In the genomic region with DNA sequence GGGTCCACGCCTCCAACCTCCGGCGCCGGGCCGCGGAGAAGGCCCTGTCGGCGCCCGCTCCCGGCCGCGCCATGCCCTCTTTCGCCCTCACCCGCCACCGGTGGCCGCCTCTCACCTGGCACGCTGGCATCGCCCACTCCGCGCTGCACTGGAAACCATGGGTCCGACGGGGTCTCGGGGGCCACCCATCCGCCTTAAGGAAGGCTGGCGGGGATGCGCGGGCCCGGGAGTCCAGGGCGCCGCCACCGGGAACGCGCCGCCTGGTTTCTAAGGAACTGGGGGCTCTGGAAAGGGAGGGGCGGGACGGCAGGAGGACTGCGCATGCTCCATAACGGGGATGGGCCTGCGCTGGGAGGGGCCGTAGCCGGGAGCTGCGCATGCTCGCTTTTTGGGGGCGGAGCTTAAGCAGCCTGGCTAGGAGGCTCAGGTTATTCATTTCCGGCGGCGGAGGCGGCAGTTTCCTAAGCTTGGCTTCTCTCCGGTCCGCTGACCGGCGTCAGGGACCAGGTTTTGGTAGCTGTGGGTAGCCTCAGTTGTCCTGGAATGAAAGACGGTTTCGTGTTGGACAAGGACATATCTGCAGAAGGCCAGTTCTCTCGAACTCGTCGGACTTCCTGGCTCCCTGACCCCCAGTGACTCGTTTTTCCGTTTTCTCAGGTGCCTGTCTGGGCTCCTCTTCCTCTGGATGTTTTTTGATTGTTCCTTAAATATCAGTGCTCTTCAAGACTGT, we compare ENCODE assay signal across 8 cellular contexts. TPM values are rescaled to one million over a fixed set of nuclear protein-coding genes. Genes with fewer than 3 reads are reported as not detected.
DNase-seq lines count a peak whose midpoint lies in the region; ATAC-seq and TF ChIP-seq lines count a peak whose summit lies in the region.

A gene with protein sequence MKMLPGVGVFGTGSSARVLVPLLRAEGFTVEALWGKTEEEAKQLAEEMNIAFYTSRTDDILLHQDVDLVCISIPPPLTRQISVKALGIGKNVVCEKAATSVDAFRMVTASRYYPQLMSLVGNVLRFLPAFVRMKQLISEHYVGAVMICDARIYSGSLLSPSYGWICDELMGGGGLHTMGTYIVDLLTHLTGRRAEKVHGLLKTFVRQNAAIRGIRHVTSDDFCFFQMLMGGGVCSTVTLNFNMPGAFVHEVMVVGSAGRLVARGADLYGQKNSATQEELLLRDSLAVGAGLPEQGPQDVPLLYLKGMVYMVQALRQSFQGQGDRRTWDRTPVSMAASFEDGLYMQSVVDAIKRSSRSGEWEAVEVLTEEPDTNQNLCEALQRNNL (minus strand): TSS at position 269 of the 730 bp plus-strand sequence. CDS start 33,601 bp downstream, outside the sequence.

- ATAC-seq in CD8-positive, alpha-beta T cell, result peak; percentile 96
- peak; percentile 84 for ATAC-seq in GM19463 (IDR thresholded peaks at IDR 0.05; ENCODE audit: unreplicated experiment)

- H3K4me3 ChIP-seq in CD8-positive, alpha-beta T cell (ENCODE audit: low read depth, low read length), result peak within 1 kb of the TSS; percentile 68

- H3K9me3 Mint-ChIP-seq in CD8-positive, alpha-beta T cell, result no peaks in the 10 kb centered on the region

- peaks cover 15% of the 10 kb centered on the region for H3K4me1 ChIP-seq in CD8-positive, alpha-beta T cell (ENCODE audit: insufficient read depth, low read length)

- H3K4me3 Mint-ChIP-seq in CD8-positive, alpha-beta T cell, result peak within 1 kb of the TSS; percentile 98

- H3K4me1 Mint-ChIP-seq in CD8-positive, alpha-beta T cell (ENCODE audit: low read depth), result peaks cover 32% of the 10 kb centered on the region

- no peaks in the 10 kb centered on the region for H3K27me3 Mint-ChIP-seq in CD8-positive, alpha-beta T cell (ENCODE audit: low read depth)

- CTCF ChIA-PET in CD8-positive, alpha-beta T cell (lab: Charles Lee), result interaction anchor here (1.1 to 3.0 kb wide), 3 partner anchors 9 to 295 kb away, joined by 3 to 9 read pairs (median 5); no protein-coding TSS in a partner anchor

- no peak for TF ChIP-seq CTCF in CD8-positive, alpha-beta T cell (IDR thresholded peaks at IDR 0.05)

- peak; percentile 95 to 100 (median 99) for DNase-seq in CD8-positive, alpha-beta T cell
- DNase-seq in HS-27A (ENCODE audit: low read depth), result peak; percentile 90
- DNase-seq in NK-92 (lab: John Stamatoyannopoulos, UW; ENCODE audit: unreplicated experiment), result peak; percentile 78
- DNase-seq in activated CD8-positive, alpha-beta memory T cell treated with anti-CD3 and anti-CD28 coated beads for 24 hours, result peak; percentile 100
- peak; percentile 96 for DNase-seq in effector CD8-positive, alpha-beta T cell (lab: John Stamatoyannopoulos, UW)
- DNase-seq in medulla oblongata (ENCODE audit: extremely low spot score), result peak; percentile 97
- DNase-seq in stimulated activated CD8-positive, alpha-beta memory T cell treated with anti-CD3 and anti-CD28 coated beads, Interleukin-12 subunit alpha, Interleukin-12 subunit beta, amount 100 ng/mL, for 1 hour (ENCODE audit: low read depth), result peak; percentile 99

- no peaks in the 10 kb centered on the region for H3K27me3 ChIP-seq in CD8-positive, alpha-beta T cell (ENCODE audit: insufficient read depth, low read length)

- H3K9me3 ChIP-seq in CD8-positive, alpha-beta T cell (ENCODE audit: low read length), result no peaks in the 10 kb centered on the region

- intact Hi-C loops in CD8-positive, alpha-beta T cell (cut with DNase I, micrococcal nuclease), result loop anchor here (1.0 to 5.0 kb wide), 8 partner anchors 50 to 216 kb away; partner anchors contain the start of genes RANBP10 (in 2 of the 2), TSNAXIP1 (in 2 of the 2), ACD (in 1 of the 2) and CTCF (in 1 of the 2)

- no peaks in the 10 kb centered on the region for H3K36me3 ChIP-seq in CD8-positive, alpha-beta T cell (ENCODE audit: insufficient read depth, low read length)

- H3K36me3 Mint-ChIP-seq in CD8-positive, alpha-beta T cell, result peaks cover 15% of the 10 kb centered on the region

- POLR2A ChIA-PET in CD8-positive, alpha-beta T cell (lab: Charles Lee), result interaction anchor here (1.1 to 1.4 kb wide), 2 partner anchors 87 to 217 kb away, joined by 6 read pairs; partner anchors contain the start of genes PSMB10, RANBP10 and TSNAXIP1

- H3K27ac Mint-ChIP-seq in CD8-positive, alpha-beta T cell, result peak within 1 kb of the TSS; percentile 99

- peak within 1 kb of the TSS; percentile 85 for H3K27ac ChIP-seq in CD8-positive, alpha-beta T cell (ENCODE audit: low read depth, low read length)

RNA-seq across cellular contexts. Expression of the gene that starts here (rescaled TPM):
- total RNA-seq in CD8-positive, alpha-beta T cell, result 1 to 10 TPM; 2.4 to 2.6 TPM

Comparison
In these comparisons a context has a peak if more than half of its experiments do, and no peak if none do; other contexts are left out.
1. Peak in every context shown above with its lines: DNase-seq, ATAC-seq, H3K4me3 ChIP-seq and H3K27ac ChIP-seq.